ENCODE assay signal across 8 cellular contexts in genomic region chr2:19989681-19990415, GRCh38. TPM values are rescaled to one million over a fixed set of nuclear protein-coding genes. Genes with fewer than 3 reads are reported as not detected.
A peak's percentile ranks its signal among the peaks of the same experiment; 100 is the strongest.
DNase-seq lines count a peak whose midpoint lies in the region; ATAC-seq, FAIRE-seq and TF ChIP-seq lines count a peak whose summit lies in the region.

WDR35 (minus strand) TSS chr2:19990105; CDS start chr2:19990015, 90 bp downstream.

- peaks cover 38% of the 10 kb centered on the region for H3K4me1 Mint-ChIP-seq in neural crest cell

- WGBS in stomach, 5 donors, result 0 to 2% (median 1%) methylated on average over 26 to 69 of the region's 69 CpGs

- TF ChIP-seq EP300 in stomach (IDR thresholded peaks at IDR 0.05), result no peak

- TF ChIP-seq POLR2A in H54 (IDR thresholded peaks at IDR 0.05; ENCODE audit: low read depth, low read length) (peak; percentile 96), stomach (IDR thresholded peaks at IDR 0.05) (no peak)

- no peak for TF ChIP-seq CTCF in RWPE1 (conservative IDR thresholded peaks at IDR 0.05; ENCODE audit: low read depth)
- no peak for TF ChIP-seq CTCF in foreskin keratinocyte (conservative IDR thresholded peaks at IDR 0.05)
- no peak for TF ChIP-seq CTCF in neural crest cell (conservative IDR thresholded peaks at IDR 0.05)
- TF ChIP-seq CTCF in stomach (IDR thresholded peaks at IDR 0.05), result peak in 1 of 7 experiments; percentile 8

- H3K9ac ChIP-seq in ES-I3 (ENCODE audit: low read depth, low read length), result peak within 1 kb of the TSS; percentile 64

- H3K27ac Mint-ChIP-seq in neural crest cell (ENCODE audit: unreplicated experiment), result peak within 1 kb of the TSS; percentile 84

- H3K9me3 Mint-ChIP-seq in neural crest cell, result no peaks in the 10 kb centered on the region

- FAIRE-seq in H54 (lab: Jason Lieb, UNC), result peak; percentile 95

- H3K9me3 ChIP-seq in ES-I3 (ENCODE audit: control insufficient read depth, insufficient read depth, low read length) (no peaks in the 10 kb centered on the region), stomach (no peaks in the 10 kb centered on the region)

- peaks cover 12% of the 10 kb centered on the region for H3K36me3 Mint-ChIP-seq in neural crest cell (ENCODE audit: low read depth)

- POLR2A ChIA-PET in RWPE1 (lab: Yijun Ruan, JAX; ENCODE audit: low non-redundant PET), result no interaction called here

- H3K4me3 Mint-ChIP-seq in neural crest cell, result peak within 1 kb of the TSS; percentile 93

- peak; percentile 96 for ATAC-seq in foreskin keratinocyte

- H3K27ac ChIP-seq in RWPE1 (peak within 1 kb of the TSS; percentile 82), foreskin keratinocyte (no peak within 1 kb of the TSS), stomach (peak within 1 kb of the TSS; percentile 64 to 85 (median 69))

- H3K4me3 ChIP-seq in stomach, result peak within 1 kb of the TSS; percentile 69 to 99 (median 84)

- no peaks in the 10 kb centered on the region for H3K27me3 ChIP-seq in foreskin keratinocyte
- H3K27me3 ChIP-seq in stomach, result peaks cover 0 to 3% (median 0%) of the 10 kb centered on the region in 3 donors

- CTCF ChIA-PET in RWPE1 (lab: Yijun Ruan, JAX), result interaction anchor here (0.8 kb wide), 1 partner anchor 172 kb away, joined by 3 read pairs; no protein-coding TSS in a partner anchor

- peaks cover 7% of the 10 kb centered on the region; the same call in 1 of the 2 replicates for H3K4me1 ChIP-seq in ES-I3 (ENCODE audit: insufficient read depth, low read length)
- H3K4me1 ChIP-seq in foreskin keratinocyte, result peaks cover 4% of the 10 kb centered on the region
- H3K4me1 ChIP-seq in stomach, result peaks cover 5 to 29% (median 20%) of the 10 kb centered on the region in 4 donors

- H3K27me3 Mint-ChIP-seq in neural crest cell (ENCODE audit: low read depth), result peaks cover 17% of the 10 kb centered on the region

- intact Hi-C loops in stomach (cut with DNase I; ENCODE audit: low total_unique reads), result no loop called here

- H3K36me3 ChIP-seq in ES-I3 (ENCODE audit: insufficient read depth, low read length), result no peaks in the 10 kb centered on the region
- peaks cover 0 to 4% (median 1%) of the 10 kb centered on the region in 4 donors for H3K36me3 ChIP-seq in stomach

- DNase-seq in H54 (ENCODE audit: insufficient read length, low spot score) (peak; percentile 94), LoVo (ENCODE audit: low spot score) (peak; percentile 93), RWPE1 (ENCODE audit: low spot score) (peak; percentile 98), foreskin keratinocyte (peak; percentile 65 to 80), neural crest cell (ENCODE audit: low read depth, low spot score) (peak; percentile 93), stomach (peak; percentile 95)
- DNase-seq in activated effector memory CD4-positive, alpha-beta T cell treated with anti-CD3 and anti-CD28 coated beads, Interleukin-2, amount 50 U/mL, for 16 hours, result peak; percentile 97

RNA-seq across cellular contexts. Expression of gene WDR35, which starts in this region (rescaled TPM):
- 8.8 and 9.0 TPM in 2 replicates for total RNA-seq in foreskin keratinocyte
- 1.9 and 2.6 TPM in 2 replicates for polyA plus RNA-seq in foreskin keratinocyte
- 19.0 and 19.4 TPM in 2 replicates for total RNA-seq in neural crest cell
- total RNA-seq in stomach, result 10 to 100 TPM in 2 of 5 donors, 1 to 10 TPM in 2, under 1 TPM in 1; under 0.01 to 28.3 (median 8.9) TPM
- 1 to 10 TPM; 1.7 to 2.3 (median 2.1) TPM for polyA plus RNA-seq in stomach
